Comparison of ENCODE assay signal across 12 cellular contexts in the genomic region with DNA sequence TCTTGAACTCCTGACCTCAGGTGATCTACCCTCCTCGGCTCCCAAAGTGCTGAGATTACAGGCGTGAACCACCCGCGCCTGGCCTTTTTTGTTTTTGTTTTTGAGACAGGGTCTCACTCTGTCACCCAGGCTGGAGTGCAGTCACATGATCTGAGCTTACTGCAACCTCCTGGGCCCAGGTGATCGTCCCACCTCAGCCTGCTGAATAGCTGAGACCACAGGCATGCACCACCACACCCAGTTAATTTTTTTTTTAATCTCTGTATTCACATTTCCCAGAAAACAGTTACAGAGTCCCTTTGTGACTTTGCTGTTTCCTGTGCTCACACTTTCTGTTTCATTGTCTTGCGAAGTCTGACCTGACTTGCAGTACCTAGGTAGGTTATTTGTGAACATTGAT. TPM values are rescaled to one million over a fixed set of nuclear protein-coding genes. Genes with fewer than 3 reads are reported as not detected.
DNase-seq lines count a peak whose midpoint lies in the region; ATAC-seq and TF ChIP-seq lines count a peak whose summit lies in the region.
"Had no signal": no experiment of that assay in that cellular context is flagged by ENCODE, and none has a peak within 500 bp of the region (broad histone marks: within the 10 kb centered on the region; RNA-seq: fewer than 3 reads in every experiment).

No MANE protein-coding gene starts in this region.

- peaks cover 4% of the 10 kb centered on the region for H3K23me2 ChIP-seq in H9 (ENCODE audit: insufficient read length, low read depth, low read length, poor library complexity, severe bottlenecking)

- peak; percentile 58 for ATAC-seq in activated naive CD8-positive, alpha-beta T cell treated with anti-CD3 and anti-CD28 coated beads, Interleukin-2, amount 50 U/mL, for 24 hours
- ATAC-seq in HG03139 (IDR thresholded peaks at IDR 0.05; ENCODE audit: unreplicated experiment), result no peak
- ATAC-seq in stimulated activated memory B cell treated with anti-CD40 and anti-IgM and Interleukin-4, amounts not matched to agents 10 μg/mL and 1 μg/mL and 100 μg/mL, for 72 hours, result no peak

- no peak overlapping the region for H2BK5ac ChIP-seq in H9 (ENCODE audit: insufficient read length, low read length)

- H2AK5ac ChIP-seq in H9 (ENCODE audit: insufficient read length, low read length), result no peak overlapping the region

- H2BK20ac ChIP-seq in H9 (ENCODE audit: low read depth, low read length, poor library complexity, severe bottlenecking), result no peak overlapping the region

- no peak overlapping the region for H3K23ac ChIP-seq in H9 (ENCODE audit: insufficient read length, low read depth, low read length)

- H3K79me1 ChIP-seq in H9 (ENCODE audit: insufficient read depth, low read depth, low read length, poor library complexity, severe bottlenecking), result no peaks in the 10 kb centered on the region

- H4K91ac ChIP-seq in H9 (ENCODE audit: insufficient read length, low read depth, low read length), result no peak overlapping the region

- no CpG with 5 or more reads among the region's 6 CpGs for WGBS in H9 (ENCODE audit: extremely low coverage, insufficient read length, low lambda C conversion rate)

- H3K4me1 ChIP-seq in H9 (ENCODE audit: insufficient read depth, low read length), result no peaks in the 10 kb centered on the region; the same call in 1 of the 2 replicates

- H3K27ac ChIP-seq in H9 (ENCODE audit: insufficient read length, low read depth, low read length), result no peak overlapping the region
- H3K27ac ChIP-seq: epithelial cell of prostate had no signal

- H4K20me1 ChIP-seq in H9 (ENCODE audit: control insufficient read depth, insufficient read depth, insufficient read length), result no peaks in the 10 kb centered on the region

- H3K9ac ChIP-seq in H9 (ENCODE audit: extremely low read depth, insufficient read length, low read length), result peak overlapping the region; percentile 40

- DNase-seq in H9 (no peak), osteocyte (ENCODE audit: extremely low spot score, unreplicated experiment) (no peak), NCI-H187 (lab: John Stamatoyannopoulos, UW) (no peak)
- DNase-seq in activated CD4-positive, alpha-beta T cell treated with anti-CD3 and anti-CD28 coated beads, Interleukin-2, amount 10 ng/mL, durations not matched to agents 7 days and 5 days, result peak; percentile 84
- DNase-seq in activated naive CD8-positive, alpha-beta T cell treated with anti-CD3 and anti-CD28 coated beads, Interleukin-2, amount 50 U/mL, for 24 hours, result peak; percentile 44
- DNase-seq in stimulated activated CD4-positive, alpha-beta T cell treated with anti-CD3 and anti-CD28 coated beads, Interleukin-1b, Interleukin-23, amount 100 ng/mL, for 48 hours, result peak; percentile 60
- DNase-seq: NCI-H1417, substantia nigra had no signal

- no peak overlapping the region for H2AFZ ChIP-seq in H9 (ENCODE audit: low read length)

- H3K27me3 ChIP-seq in H9 (ENCODE audit: insufficient read depth, low read length), result no peaks in the 10 kb centered on the region

- no peaks in the 10 kb centered on the region for H3K9me3 Mint-ChIP-seq in H9
- peaks cover 2% of the 10 kb centered on the region for H3K9me3 Mint-ChIP-seq in activated CD4-positive, alpha-beta T cell treated with anti-CD3 and anti-CD28 coated beads, Interleukin-2, amount 10 ng/mL, durations not matched to agents 7 days and 5 days
- no peaks in the 10 kb centered on the region for H3K9me3 Mint-ChIP-seq in activated naive CD8-positive, alpha-beta T cell treated with anti-CD3 and anti-CD28 coated beads, Interleukin-2, amount 50 U/mL, for 24 hours
- H3K9me3 Mint-ChIP-seq in osteocyte (ENCODE audit: unreplicated experiment), result no peaks in the 10 kb centered on the region
- peaks cover 5% of the 10 kb centered on the region for H3K9me3 Mint-ChIP-seq in stimulated activated memory B cell treated with anti-CD40 and anti-IgM and Interleukin-4, amounts not matched to agents 10 μg/mL and 1 μg/mL and 100 μg/mL, for 72 hours

- CTCF ChIA-PET in activated CD4-positive, alpha-beta T cell treated with anti-CD3 and anti-CD28 coated beads, Interleukin-2, amount 10 ng/mL, durations not matched to agents 7 days and 5 days (lab: Charles Lee), result no interaction called here

- POLR2A ChIA-PET in activated CD4-positive, alpha-beta T cell treated with anti-CD3 and anti-CD28 coated beads, Interleukin-2, amount 10 ng/mL, durations not matched to agents 7 days and 5 days (lab: Charles Lee), result interaction anchor here (0.6 to 0.8 kb wide), 2 partner anchors 41 to 369 kb away, joined by 3 to 4 read pairs; a partner anchor contains a TSS

- no peak overlapping the region for H3K18ac ChIP-seq in H9 (ENCODE audit: insufficient read length, low read depth, low read length)

- H4K5ac ChIP-seq in H9 (ENCODE audit: insufficient read length, low read depth, low read length), result no peak overlapping the region

- H3K4me2 ChIP-seq in H9 (ENCODE audit: insufficient read depth, insufficient read length, low read length), result no peak overlapping the region

- peaks cover 10% of the 10 kb centered on the region; the same call in 1 of the 2 replicates for H3K27me3 Mint-ChIP-seq in H9 (ENCODE audit: low read depth)
- H3K27me3 Mint-ChIP-seq in activated CD4-positive, alpha-beta T cell treated with anti-CD3 and anti-CD28 coated beads, Interleukin-2, amount 10 ng/mL, durations not matched to agents 7 days and 5 days, result no peaks in the 10 kb centered on the region
- H3K27me3 Mint-ChIP-seq in activated naive CD8-positive, alpha-beta T cell treated with anti-CD3 and anti-CD28 coated beads, Interleukin-2, amount 50 U/mL, for 24 hours, result no peaks in the 10 kb centered on the region
- H3K27me3 Mint-ChIP-seq in osteocyte (ENCODE audit: unreplicated experiment), result no peaks in the 10 kb centered on the region
- H3K27me3 Mint-ChIP-seq in stimulated activated memory B cell treated with anti-CD40 and anti-IgM and Interleukin-4, amounts not matched to agents 10 μg/mL and 1 μg/mL and 100 μg/mL, for 72 hours, result no peaks in the 10 kb centered on the region

- H2BK12ac ChIP-seq in H9 (ENCODE audit: insufficient read length, low read depth, low read length), result no peak overlapping the region

- H3T11ph ChIP-seq in H9 (ENCODE audit: low read length), result no peak overlapping the region

- no peak overlapping the region for H3K14ac ChIP-seq in H9 (ENCODE audit: insufficient read depth, low read length)

- H3K79me2 ChIP-seq in H9 (ENCODE audit: insufficient read depth, low read length), result no peaks in the 10 kb centered on the region

- H4K8ac ChIP-seq in H9 (replicated peaks; ENCODE audit: insufficient read length, low read depth, low read length), result no peak overlapping the region

- H3K4me1 Mint-ChIP-seq in H9 (peaks cover 12 to 16% of the 10 kb centered on the region in 2 experiments), osteocyte (ENCODE audit: unreplicated experiment) (peaks cover 18% of the 10 kb centered on the region)
- peaks cover 72% of the 10 kb centered on the region for H3K4me1 Mint-ChIP-seq in activated CD4-positive, alpha-beta T cell treated with anti-CD3 and anti-CD28 coated beads, Interleukin-2, amount 10 ng/mL, durations not matched to agents 7 days and 5 days
- H3K4me1 Mint-ChIP-seq in activated naive CD8-positive, alpha-beta T cell treated with anti-CD3 and anti-CD28 coated beads, Interleukin-2, amount 50 U/mL, for 24 hours, result peaks cover 70% of the 10 kb centered on the region
- peaks cover 25% of the 10 kb centered on the region for H3K4me1 Mint-ChIP-seq in stimulated activated memory B cell treated with anti-CD40 and anti-IgM and Interleukin-4, amounts not matched to agents 10 μg/mL and 1 μg/mL and 100 μg/mL, for 72 hours

- no peaks in the 10 kb centered on the region for H3K9me3 ChIP-seq in H9 (ENCODE audit: control insufficient read depth, low read depth, low read length)

- no peak overlapping the region for H2BK120ac ChIP-seq in H9 (ENCODE audit: low read depth, low read length, poor library complexity, severe bottlenecking)

- 0 out of 7 replicates have a peak overlapping the region, but pooled peaks of 1 of the 3 experiments have one; percentile 40 for H3K27ac Mint-ChIP-seq in H9
- peak overlapping the region; percentile 98 for H3K27ac Mint-ChIP-seq in activated CD4-positive, alpha-beta T cell treated with anti-CD3 and anti-CD28 coated beads, Interleukin-2, amount 10 ng/mL, durations not matched to agents 7 days and 5 days
- H3K27ac Mint-ChIP-seq in activated naive CD8-positive, alpha-beta T cell treated with anti-CD3 and anti-CD28 coated beads, Interleukin-2, amount 50 U/mL, for 24 hours, result peak overlapping the region; percentile 76
- no peak overlapping the region for H3K27ac Mint-ChIP-seq in osteocyte (ENCODE audit: unreplicated experiment)
- H3K27ac Mint-ChIP-seq in stimulated activated memory B cell treated with anti-CD40 and anti-IgM and Interleukin-4, amounts not matched to agents 10 μg/mL and 1 μg/mL and 100 μg/mL, for 72 hours, result no peak overlapping the region

- TF ChIP-seq CTCF in H9 (conservative IDR thresholded peaks at IDR 0.05) (no peak), osteocyte (IDR thresholded peaks at IDR 0.05) (no peak)

- H3K4ac ChIP-seq in H9 (ENCODE audit: low read depth, low read length), result no peak overlapping the region

- H3K36me3 Mint-ChIP-seq in H9 (ENCODE audit: insufficient read depth in 1 of 3, low read depth in 3 of 3), result peaks cover 8 to 26% (median 8%) of the 10 kb centered on the region in 3 experiments; a peak in 5 of 7 replicates
- peaks cover 46% of the 10 kb centered on the region for H3K36me3 Mint-ChIP-seq in activated CD4-positive, alpha-beta T cell treated with anti-CD3 and anti-CD28 coated beads, Interleukin-2, amount 10 ng/mL, durations not matched to agents 7 days and 5 days (ENCODE audit: low read depth)
- H3K36me3 Mint-ChIP-seq in activated naive CD8-positive, alpha-beta T cell treated with anti-CD3 and anti-CD28 coated beads, Interleukin-2, amount 50 U/mL, for 24 hours (ENCODE audit: low read depth), result peaks cover 18% of the 10 kb centered on the region
- peaks cover 19% of the 10 kb centered on the region for H3K36me3 Mint-ChIP-seq in osteocyte (ENCODE audit: unreplicated experiment)
- peaks cover 7% of the 10 kb centered on the region for H3K36me3 Mint-ChIP-seq in stimulated activated memory B cell treated with anti-CD40 and anti-IgM and Interleukin-4, amounts not matched to agents 10 μg/mL and 1 μg/mL and 100 μg/mL, for 72 hours

- no peak overlapping the region for H2BK15ac ChIP-seq in H9 (ENCODE audit: low read depth, low read length)

- H3K56ac ChIP-seq in H9 (ENCODE audit: insufficient read length, low read depth, low read length), result no peak overlapping the region

- H3K4me3 Mint-ChIP-seq in H9, result no peak overlapping the region; a peak in 1 of 5 replicates
- H3K4me3 Mint-ChIP-seq in activated CD4-positive, alpha-beta T cell treated with anti-CD3 and anti-CD28 coated beads, Interleukin-2, amount 10 ng/mL, durations not matched to agents 7 days and 5 days, result peak overlapping the region; percentile 73
- peak overlapping the region; percentile 68 for H3K4me3 Mint-ChIP-seq in activated naive CD8-positive, alpha-beta T cell treated with anti-CD3 and anti-CD28 coated beads, Interleukin-2, amount 50 U/mL, for 24 hours
- H3K4me3 Mint-ChIP-seq in osteocyte (ENCODE audit: unreplicated experiment), result no peak overlapping the region
- H3K4me3 Mint-ChIP-seq in stimulated activated memory B cell treated with anti-CD40 and anti-IgM and Interleukin-4, amounts not matched to agents 10 μg/mL and 1 μg/mL and 100 μg/mL, for 72 hours, result no peak overlapping the region

RNA-seq across cellular contexts. Expression of a gene that starts 2.7 kb away (rescaled TPM):
- total RNA-seq in H9 (2021) (10.6 and 13.4 TPM in 2 replicates), osteocyte (28.7 and 28.9 TPM in 2 replicates)
- total RNA-seq in activated CD4-positive, alpha-beta T cell treated with anti-CD3 and anti-CD28 coated beads, Interleukin-2, amount 10 ng/mL, durations not matched to agents 7 days and 5 days, result 10 to 100 TPM; 39.0 to 43.2 TPM

RNA-seq across cellular contexts. Expression of a gene that starts 8.2 kb away (rescaled TPM):
- not detected in 2 replicates for total RNA-seq in H9 (2021)
- total RNA-seq in activated CD4-positive, alpha-beta T cell treated with anti-CD3 and anti-CD28 coated beads, Interleukin-2, amount 10 ng/mL, durations not matched to agents 7 days and 5 days, result not detected
- not detected in 2 replicates for total RNA-seq in osteocyte
- total RNA-seq: kidney epithelial cell had no signal

Comparison
In these comparisons a context has a peak if more than half of its experiments do, and no peak if none do; other contexts are left out.
1. DNase-seq: peak in activated CD4-positive, alpha-beta T cell treated with anti-CD3 and anti-CD28 coated beads, Interleukin-2, amount 10 ng/mL, durations not matched to agents 7 days and 5 days (single experiment), activated naive CD8-positive, alpha-beta T cell treated with anti-CD3 and anti-CD28 coated beads, Interleukin-2, amount 50 U/mL, for 24 hours (single experiment) and stimulated activated CD4-positive, alpha-beta T cell treated with anti-CD3 and anti-CD28 coated beads, Interleukin-1b, Interleukin-23, amount 100 ng/mL, for 48 hours (single experiment); none in H9 (single experiment), osteocyte (single experiment) and NCI-H187 (0 of 2).
2. H3K27ac Mint-ChIP-seq: peak in activated CD4-positive, alpha-beta T cell treated with anti-CD3 and anti-CD28 coated beads, Interleukin-2, amount 10 ng/mL, durations not matched to agents 7 days and 5 days (single experiment) and activated naive CD8-positive, alpha-beta T cell treated with anti-CD3 and anti-CD28 coated beads, Interleukin-2, amount 50 U/mL, for 24 hours (single experiment); none in osteocyte (single experiment) and stimulated activated memory B cell treated with anti-CD40 and anti-IgM and Interleukin-4, amounts not matched to agents 10 μg/mL and 1 μg/mL and 100 μg/mL, for 72 hours (single experiment).
3. H3K4me3 Mint-ChIP-seq: peak in activated CD4-positive, alpha-beta T cell treated with anti-CD3 and anti-CD28 coated beads, Interleukin-2, amount 10 ng/mL, durations not matched to agents 7 days and 5 days (single experiment) and activated naive CD8-positive, alpha-beta T cell treated with anti-CD3 and anti-CD28 coated beads, Interleukin-2, amount 50 U/mL, for 24 hours (single experiment); none in H9 (0 of 2), osteocyte (single experiment) and stimulated activated memory B cell treated with anti-CD40 and anti-IgM and Interleukin-4, amounts not matched to agents 10 μg/mL and 1 μg/mL and 100 μg/mL, for 72 hours (single experiment).